In the genomic region with DNA sequence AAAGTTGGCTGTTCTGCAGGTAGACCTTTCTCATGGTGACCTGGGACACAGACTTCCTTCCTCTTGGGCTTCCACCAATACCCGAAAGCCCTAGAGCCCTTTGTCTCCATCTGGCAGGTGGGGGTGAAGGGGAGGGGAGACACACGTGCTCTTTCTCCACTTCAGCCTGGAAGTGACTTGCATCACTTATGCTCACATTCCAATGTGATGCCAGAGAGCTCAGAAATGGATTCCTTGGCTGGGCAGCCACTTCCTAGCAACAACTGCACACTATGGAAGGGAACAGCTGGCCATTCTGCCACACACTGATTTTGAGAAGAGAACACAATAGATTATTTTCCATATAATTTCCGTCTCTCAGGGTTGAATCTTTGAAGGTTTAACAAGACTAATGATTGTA, we compare ENCODE assay signal across 23 cellular contexts. TPM values are rescaled to one million over a fixed set of nuclear protein-coding genes. Genes with fewer than 3 reads are reported as not detected.
DNase-seq lines count a peak whose midpoint lies in the region; ATAC-seq and TF ChIP-seq lines count a peak whose summit lies in the region.
"Had no signal": no experiment of that assay in that cellular context is flagged by ENCODE, and none has a peak within 500 bp of the region (broad histone marks: within the 10 kb centered on the region; RNA-seq: fewer than 3 reads in every experiment).

No MANE protein-coding gene starts in this region.

- DNase-seq in NCI-H524 (lab: John Stamatoyannopoulos, UW) (peak; percentile 28 to 73), NCI-H524 treated with DMSO at 0.1 percent for 48 hours (lab: John Stamatoyannopoulos, UW) (no peak), RPMI7951 (ENCODE audit: low read depth) (peak; percentile 13), fibroblast of lung (ENCODE audit: low read depth in 2 of 2) (peak; percentile 20 to 30), renal cortical epithelial cell (ENCODE audit: low read depth) (peak; percentile 58), DMS153 treated with DMSO at 0.1 percent for 48 hours (lab: John Stamatoyannopoulos, UW; ENCODE audit: unreplicated experiment) (no peak), endothelial cell (ENCODE audit: low spot score) (no peak)
- DNase-seq: activated naive CD4-positive, alpha-beta T cell treated with anti-CD3 and anti-CD28 coated beads, Interleukin-2, amount 10 ng/mL, durations not matched to agents 7 days and 5 days; CD8-positive, alpha-beta memory T cell; GDM1; HCEC 1CT; KBM-7; NCI-H146; NCI-H526; nephron progenitor cell; Peyer's patch; substantia nigra had no signal

- H3K36me3 Mint-ChIP-seq in endothelial cell (ENCODE audit: low read depth, unreplicated experiment) = no peaks in the 10 kb centered on the region

- no peaks in the 10 kb centered on the region for H3K27me3 Mint-ChIP-seq in endothelial cell (ENCODE audit: unreplicated experiment)

- no peak for ATAC-seq in GM18873 (IDR thresholded peaks at IDR 0.05; ENCODE audit: low FRiP score, unreplicated experiment)

- H3K4me3 Mint-ChIP-seq in endothelial cell (ENCODE audit: unreplicated experiment) = no peak overlapping the region
- H3K4me3 Mint-ChIP-seq: activated naive CD4-positive, alpha-beta T cell treated with anti-CD3 and anti-CD28 coated beads, Interleukin-2, amount 10 ng/mL, durations not matched to agents 7 days and 5 days; CD8-positive, alpha-beta memory T cell; central memory CD8-positive, alpha-beta T cell; nephron progenitor cell had no signal

- H3K27ac Mint-ChIP-seq in endothelial cell (ENCODE audit: unreplicated experiment) = no peak overlapping the region
- H3K27ac Mint-ChIP-seq: activated naive CD4-positive, alpha-beta T cell treated with anti-CD3 and anti-CD28 coated beads, Interleukin-2, amount 10 ng/mL, durations not matched to agents 7 days and 5 days; nephron progenitor cell had no signal

- no peak for TF ChIP-seq CTCF in fibroblast of lung (conservative IDR thresholded peaks at IDR 0.05 in 1 of 2, IDR thresholded peaks at IDR 0.05 in 1 of 2; ENCODE audit: low read depth in 1 of 2, low read length in 2 of 2)
- TF ChIP-seq CTCF in endothelial cell (IDR thresholded peaks at IDR 0.05; ENCODE audit: unreplicated experiment) = no peak

- no peaks in the 10 kb centered on the region for H3K9me3 Mint-ChIP-seq in endothelial cell (ENCODE audit: unreplicated experiment)

- no peaks in the 10 kb centered on the region for H4K20me1 ChIP-seq in fibroblast of lung (ENCODE audit: control insufficient read depth, extremely low read depth, insufficient read depth, low read length)

- no peaks in the 10 kb centered on the region for H3K27me3 ChIP-seq in fibroblast of lung (ENCODE audit: control insufficient read depth, insufficient read depth, low read length)
- H3K27me3 ChIP-seq: hepatocyte, Peyer's patch had no signal

- no peak overlapping the region for H3K4me3 ChIP-seq in fibroblast of lung (replicated peaks in 1 of 4; ENCODE audit: control extremely low read depth in 1 of 4, insufficient read depth in 1 of 4, low read depth in 3 of 4, low read length in 4 of 4)
- H3K4me3 ChIP-seq: hepatocyte, Peyer's patch had no signal

- no peaks in the 10 kb centered on the region for H3K79me2 ChIP-seq in fibroblast of lung (ENCODE audit: control insufficient read depth, insufficient read depth, low read length)
- H3K79me2 ChIP-seq: hepatocyte had no signal

- H3K36me3 ChIP-seq in fibroblast of lung (ENCODE audit: control insufficient read depth, insufficient read depth, low read length) = no peaks in the 10 kb centered on the region
- H3K36me3 ChIP-seq: Peyer's patch had no signal

- no peak overlapping the region for H3K4me2 ChIP-seq in fibroblast of lung (ENCODE audit: extremely low read depth, insufficient read depth, low read length)
- H3K4me2 ChIP-seq: hepatocyte had no signal

- no peak overlapping the region for H3K27ac ChIP-seq in fibroblast of lung (ENCODE audit: insufficient read depth, low read length)
- H3K27ac ChIP-seq: hepatocyte, Peyer's patch had no signal

- peaks cover 14% of the 10 kb centered on the region for H3K4me1 Mint-ChIP-seq in endothelial cell (ENCODE audit: unreplicated experiment)

- no peak overlapping the region for H2AFZ ChIP-seq in fibroblast of lung (ENCODE audit: low read length)
- H2AFZ ChIP-seq: hepatocyte had no signal

- no peak overlapping the region for H3K9ac ChIP-seq in fibroblast of lung (ENCODE audit: insufficient read depth, low read length)

- no peaks in the 10 kb centered on the region for H3K4me1 ChIP-seq in fibroblast of lung (ENCODE audit: control insufficient read depth, extremely low read depth, insufficient read depth, low read length)
- H3K4me1 ChIP-seq: Peyer's patch had no signal

- H3K9me3 ChIP-seq in fibroblast of lung (ENCODE audit: control insufficient read depth, insufficient read depth, low read depth, low read length) = no peaks in the 10 kb centered on the region
- H3K9me3 ChIP-seq: Peyer's patch had no signal

RNA-seq across cellular contexts. Expression of a gene that starts 36.3 kb away (rescaled TPM):
- not detected in 2 replicates for total RNA-seq in RPMI7951 (2014; rRNA removed; shearing (Covaris generic))
- total RNA-seq in fibroblast of lung = not detected in 2 replicates
- polyA plus RNA-seq in fibroblast of lung = not detected in 2 replicates
- polyA plus RNA-seq in fibroblast of lung (2012) = not detected in 2 replicates
- polyA minus RNA-seq in fibroblast of lung (ENCODE audit: low replicate concordance) = not detected in 2 replicates
- not detected in 2 replicates for total RNA-seq in renal cortical epithelial cell
- total RNA-seq in endothelial cell (ENCODE audit: unreplicated experiment) = not detected
- total RNA-seq: A172; CD8-positive, alpha-beta memory T cell; hepatocyte; liver; Peyer's patch; T-helper 1 cell treated with Interleukin-12 subunit alpha and Interleukin-12 subunit beta and Interleukin-4 antibody, amounts not matched to agents 30 ng/mL and 1 ng/mL, for 36 hours had no signal
- polyA plus RNA-seq: CD8-positive, alpha-beta memory T cell; hepatocyte; liver had no signal

Comparison
In these comparisons a context has a peak if more than half of its experiments do, and no peak if none do; other contexts are left out.
1. DNase-seq: peak in NCI-H524 (2 of 2), RPMI7951 (single experiment), fibroblast of lung (2 of 2) and renal cortical epithelial cell (single experiment); none in NCI-H524 treated with DMSO at 0.1 percent for 48 hours (single experiment), DMS153 treated with DMSO at 0.1 percent for 48 hours (single experiment) and endothelial cell (single experiment).